Comparison of ENCODE assay signal across 16 cellular contexts in genomic region chr7:39651262-39651661, GRCh38. TPM values are rescaled to one million over a fixed set of nuclear protein-coding genes. Genes with fewer than 3 reads are reported as not detected.
DNase-seq lines count a peak whose midpoint lies in the region; ATAC-seq, FAIRE-seq and TF ChIP-seq lines count a peak whose summit lies in the region.
"Had no signal": no experiment of that assay in that cellular context is flagged by ENCODE, and none has a peak within 500 bp of the region (broad histone marks: within the 10 kb centered on the region; RNA-seq: fewer than 3 reads in every experiment).

No MANE protein-coding gene starts in this region.

- H3K4me3 ChIP-seq in HepG2 (replicated peaks in 1 of 3; ENCODE audit: insufficient read depth in 1 of 3, low read depth in 2 of 3, low read length in 3 of 3) = no peak overlapping the region
- H3K4me3 ChIP-seq in right lobe of liver = no peak overlapping the region
- no peak overlapping the region for H3K4me3 ChIP-seq in astrocyte of the cerebellum (ENCODE audit: low read depth, low read length)
- H3K4me3 ChIP-seq in MM.1S (ENCODE audit: low read length) = no peak overlapping the region
- no peak overlapping the region for H3K4me3 ChIP-seq in suprapubic skin
- H3K4me3 ChIP-seq: SJSA1, smooth muscle cell, transverse colon had no signal

- H4K20me1 ChIP-seq in HepG2 (ENCODE audit: insufficient read depth, low read length) (peaks cover 12% of the 10 kb centered on the region; the same call in 1 of the 2 replicates), MM.1S (ENCODE audit: insufficient read depth, low read length) (no peaks in the 10 kb centered on the region)

- H3K4me1 ChIP-seq in HepG2 (ENCODE audit: insufficient read depth, low read length) (peaks cover 1% of the 10 kb centered on the region; the same call in 1 of the 2 replicates), right lobe of liver (no peaks in the 10 kb centered on the region), MM.1S (ENCODE audit: low read length) (peaks cover 24% of the 10 kb centered on the region), suprapubic skin (peaks cover 10% of the 10 kb centered on the region)

- no peak overlapping the region for H2AFZ ChIP-seq in HepG2 (ENCODE audit: low read length)
- H2AFZ ChIP-seq in MM.1S (ENCODE audit: low read length) = no peak overlapping the region

- H3K27me3 ChIP-seq in HepG2 (ENCODE audit: control insufficient read depth in 1 of 2, insufficient read depth in 2 of 2, low read length in 2 of 2) = no peaks in the 10 kb centered on the region
- H3K27me3 ChIP-seq in right lobe of liver = no peaks in the 10 kb centered on the region
- no peaks in the 10 kb centered on the region for H3K27me3 ChIP-seq in MM.1S (replicated peaks; ENCODE audit: insufficient read depth, low read length)
- H3K27me3 ChIP-seq in suprapubic skin = no peaks in the 10 kb centered on the region
- H3K27me3 ChIP-seq: SJSA1, transverse colon had no signal

- TF ChIP-seq POLR2A in HepG2 (IDR thresholded peaks at IDR 0.05; ENCODE audit: insufficient read depth in 1 of 2, low read depth in 2 of 2, low read length in 2 of 2) (no peak), right lobe of liver (IDR thresholded peaks at IDR 0.05) (no peak), suprapubic skin (IDR thresholded peaks at IDR 0.05) (no peak)

- WGBS in HepG2 (ENCODE audit: low lambda C conversion rate) = 92% methylated on average over 3 of the region's 3 CpGs
- WGBS in right lobe of liver (ENCODE audit: insufficient coverage, low coverage, low lambda C conversion rate, missing lambda C conversion rate) = 84% methylated on average over 3 of the region's 3 CpGs
- WGBS in suprapubic skin = 78% methylated on average over 3 of the region's 3 CpGs

- H3K9me3 ChIP-seq in HepG2 (ENCODE audit: low read length) = peaks cover 10% of the 10 kb centered on the region
- H3K9me3 ChIP-seq in right lobe of liver = no peaks in the 10 kb centered on the region
- H3K9me3 ChIP-seq in MM.1S (replicated peaks; ENCODE audit: insufficient read depth, low read length) = no peaks in the 10 kb centered on the region
- H3K9me3 ChIP-seq in suprapubic skin = no peaks in the 10 kb centered on the region
- H3K9me3 ChIP-seq: SJSA1, transverse colon had no signal

- FAIRE-seq in HepG2 (lab: Jason Lieb, UNC) = no peak

- peaks cover 49% of the 10 kb centered on the region for H3K79me2 ChIP-seq in HepG2 (ENCODE audit: insufficient read depth, low read length)
- peaks cover 71% of the 10 kb centered on the region for H3K79me2 ChIP-seq in MM.1S (ENCODE audit: low read length)

- H3K9ac ChIP-seq in HepG2 (ENCODE audit: insufficient read depth, low read depth, low read length) = no peak overlapping the region
- no peak overlapping the region for H3K9ac ChIP-seq in MM.1S (ENCODE audit: low read length)

- no peak overlapping the region for H3K27ac ChIP-seq in HepG2 (ENCODE audit: extremely low read length, insufficient read depth, low read length)
- H3K27ac ChIP-seq in right lobe of liver = no peak overlapping the region
- H3K27ac ChIP-seq in MM.1S (ENCODE audit: low read length) = no peak overlapping the region
- H3K27ac ChIP-seq in suprapubic skin = no peak overlapping the region
- H3K27ac ChIP-seq: SJSA1, transverse colon had no signal

- in situ Hi-C loops in HepG2 (cut with HindIII; ENCODE audit: extremely low pct_ligation_motif_present, low pct_unique_long_range_greater_than_20kb) = no loop called here
- in situ Hi-C loops in astrocyte of the cerebellum (cut with HindIII; ENCODE audit: low sequenced_read_pairs) = no loop called here

- H3K4me2 ChIP-seq in HepG2 (ENCODE audit: low read depth, low read length) = no peak overlapping the region
- H3K4me2 ChIP-seq in MM.1S (ENCODE audit: low read depth, low read length) = no peak overlapping the region
- H3K4me2 ChIP-seq: smooth muscle cell had no signal

- TF ChIP-seq CTCF in HepG2 (CRISPR knock-in tag; IDR thresholded peaks at IDR 0.05) = no peak
- no peak for TF ChIP-seq CTCF in right lobe of liver (IDR thresholded peaks at IDR 0.05)
- TF ChIP-seq CTCF in astrocyte of the cerebellum (IDR thresholded peaks at IDR 0.05; ENCODE audit: low read depth, low read length, missing control alignments) = no peak
- no peak for TF ChIP-seq CTCF in MM.1S (IDR thresholded peaks at IDR 0.05; ENCODE audit: low read length)
- no peak for TF ChIP-seq CTCF in suprapubic skin (IDR thresholded peaks at IDR 0.05)

- ATAC-seq in HepG2 = no peak
- no peak for ATAC-seq in right lobe of liver

- no peak for TF ChIP-seq RAD21 in HepG2 (CRISPR knock-in tag; IDR thresholded peaks at IDR 0.05)

- POLR2A ChIA-PET in HepG2 (lab: Yijun Ruan, JAX) = no interaction called here

- H3K9me2 ChIP-seq in MM.1S (replicated peaks; ENCODE audit: insufficient read depth, low read length) = no peaks in the 10 kb centered on the region

- CTCF ChIA-PET in HepG2 (lab: Yijun Ruan, JAX; ENCODE audit: low intra/inter-chr PET ratio, low total read pairs) = no interaction called here

- intact Hi-C loops in HepG2 (cut with micrococcal nuclease; ENCODE audit: unreplicated experiment) (no loop called here), right lobe of liver (cut with DNase I) (no loop called here), head of caudate nucleus (cut with DNase I) (no loop called here)

- peaks cover 5% of the 10 kb centered on the region for H3F3A ChIP-seq in MM.1S (ENCODE audit: insufficient read depth, low read length)

- DNase-seq in HepG2 (ENCODE audit: low spot score) = no peak
- no peak for DNase-seq in right lobe of liver
- DNase-seq in astrocyte of the cerebellum (ENCODE audit: low read depth) = peak; percentile 47
- DNase-seq in foreskin melanocyte = peak; percentile 45
- DNase-seq in MM.1S = no peak
- no peak for DNase-seq in activated CD4-positive, CD25-positive, alpha-beta regulatory T cell (lab: John Stamatoyannopoulos, UW)
- no peak for DNase-seq in head of caudate nucleus
- DNase-seq in suprapubic skin (ENCODE audit: low spot score in 2 of 2) = no peak
- DNase-seq: 8988T; activated CD4-positive, alpha-beta T cell treated with anti-CD3 and anti-CD28 coated beads for 36 hours; CD4-positive, alpha-beta memory T cell; DMS79 treated with DMSO at 0.1 percent for 48 hours; NCI-H2029; transverse colon had no signal

- no peak for TF ChIP-seq EP300 in HepG2 (IDR thresholded peaks at IDR 0.05; ENCODE audit: low read depth in 2 of 2, low read length in 2 of 2)
- no peak for TF ChIP-seq EP300 in HepG2 (CRISPR knock-in tag; IDR thresholded peaks at IDR 0.05; ENCODE audit: borderline replicate concordance)
- TF ChIP-seq EP300 in suprapubic skin (IDR thresholded peaks at IDR 0.05) = no peak

- H3K36me3 ChIP-seq in HepG2 (replicated peaks in 1 of 2; ENCODE audit: control insufficient read depth in 1 of 2, insufficient read depth in 2 of 2, low read length in 2 of 2) (peaks cover 0 to 1% of the 10 kb centered on the region in 2 experiments; a peak in 1 of 5 replicates), right lobe of liver (no peaks in the 10 kb centered on the region), MM.1S (replicated peaks; ENCODE audit: insufficient read depth, low read length) (no peaks in the 10 kb centered on the region), suprapubic skin (no peaks in the 10 kb centered on the region)
- H3K36me3 ChIP-seq: transverse colon had no signal

- BruUV-seq in HepG2 (replicated peaks; lab: Mats Ljungman, UMichigan) = no TSS peak

TF ChIP-seq in HepG2, 621 proteins besides CTCF, POLR2A, EP300 and RAD21:
- TF ChIP-seq BHLHE40 (IDR thresholded peaks at IDR 0.05; ENCODE audit: low read length) (no peak), SP1 (IDR thresholded peaks at IDR 0.05) (no peak), SP1 (CRISPR knock-in tag; IDR thresholded peaks at IDR 0.05) (no peak), DR1 (CRISPR knock-in tag; IDR thresholded peaks at IDR 0.05) (no peak), MAFK (conservative IDR thresholded peaks at IDR 0.05 in 1 of 2, IDR thresholded peaks at IDR 0.05 in 1 of 2; ENCODE audit: low read length in 2 of 2) (peak; percentile 13 to 36; a peak in 2 of 4 replicates), MAFF (IDR thresholded peaks at IDR 0.05; ENCODE audit: low read depth, low read length) (peak; percentile 32; the same call in 1 of the 2 replicates)

RNA-seq across cellular contexts. Expression of gene RALA, which starts 27.9 kb away (rescaled TPM):
- total RNA-seq in HepG2 (2016; rRNA removed; fragmentation: Illumina TruSeq; extraction: Trizol) (11.8 and 23.0 TPM in 2 replicates), right lobe of liver (10 to 100 TPM in 5 of 6 experiments, 1 to 10 TPM in 1; 7.5 to 13.8 (median 12.4) TPM), suprapubic skin (10 to 100 TPM; 15.5 to 24.1 (median 15.9) TPM)
- total RNA-seq in HepG2 (2016; cell fraction: cytosol; rRNA removed; fragmentation: Illumina TruSeq; extraction: Trizol; ENCODE audit: low read depth) = 6.1 and 6.9 TPM in 2 replicates
- 12.6 and 22.2 TPM in 2 replicates for total RNA-seq in HepG2 (2016; cell fraction: insoluble cytoplasmic fraction; rRNA removed; fragmentation: Illumina TruSeq; extraction: Trizol)
- 13.0 and 14.4 TPM in 2 replicates for total RNA-seq in HepG2 (2016; cell fraction: membrane; rRNA removed; fragmentation: Illumina TruSeq; extraction: Trizol)
- total RNA-seq in HepG2 (2016; cell fraction: nucleus; rRNA removed; fragmentation: Illumina TruSeq; extraction: Trizol) = 10.8 and 11.3 TPM in 2 replicates
- polyA plus RNA-seq in HepG2 (2011; rRNA removed) = 12.8 and 19.5 TPM in 2 replicates
- 9.2 and 12.2 TPM in 2 replicates for polyA plus RNA-seq in HepG2 (2011; cell fraction: cytosol; rRNA removed)
- polyA plus RNA-seq in HepG2 (2011; cell fraction: nucleus; rRNA removed) = 6.4 and 6.7 TPM in 2 replicates
- 23.7 and 26.7 TPM in 2 replicates for polyA plus RNA-seq in HepG2 (2012)
- polyA plus RNA-seq in HepG2 (2016; cell fraction: cytosol; fragmentation: Illumina TruSeq; extraction: Trizol; ENCODE audit: low read depth) = 14.5 and 15.2 TPM in 2 replicates
- 50.3 and 60.4 TPM in 2 replicates for polyA plus RNA-seq in HepG2 (2016; cell fraction: insoluble cytoplasmic fraction; fragmentation: Illumina TruSeq; extraction: Trizol; ENCODE audit: low read depth)
- 16.5 and 20.5 TPM in 2 replicates for polyA plus RNA-seq in HepG2 (2016; cell fraction: membrane; fragmentation: Illumina TruSeq; extraction: Trizol; ENCODE audit: low read depth)
- polyA plus RNA-seq in HepG2 (2016; cell fraction: nucleus; fragmentation: Illumina TruSeq; extraction: Trizol; ENCODE audit: insufficient read depth, low read depth) = 19.8 and 21.9 TPM in 2 replicates
- 9.4 and 17.2 TPM in 2 replicates for polyA minus RNA-seq in HepG2 (2011; rRNA and poly(A)+ RNA removed; ENCODE audit: low replicate concordance)
- 16.0 and 21.1 TPM in 2 replicates for polyA minus RNA-seq in HepG2 (2011; cell fraction: cytosol; rRNA and poly(A)+ RNA removed)
- 23.4 and 25.4 TPM in 2 replicates for polyA minus RNA-seq in HepG2 (2011; cell fraction: nucleus; rRNA and poly(A)+ RNA removed)

Comparison
In these comparisons a context has a peak if more than half of its experiments do, and no peak if none do; other contexts are left out.
1. DNase-seq: peak in astrocyte of the cerebellum (single experiment) and foreskin melanocyte (single experiment); none in HepG2 (single experiment), right lobe of liver (0 of 3), MM.1S (single experiment), activated CD4-positive, CD25-positive, alpha-beta regulatory T cell (0 of 4), head of caudate nucleus (0 of 42) and suprapubic skin (0 of 2).